ENCODE assay signal across 27 cellular contexts in genomic region chr3:45800611-45801010, GRCh38. TPM values are rescaled to one million over a fixed set of nuclear protein-coding genes. Genes with fewer than 3 reads are reported as not detected.
"Had no signal": no experiment of that assay in that cellular context is flagged by ENCODE, and none has a peak within 500 bp of the region (broad histone marks: within the 10 kb centered on the region; RNA-seq: fewer than 3 reads in every experiment).

No MANE protein-coding gene starts in this region.

- H3K27ac ChIP-seq: adrenal gland, KMS-11, RWPE1, SJSA1 had no signal

- ATAC-seq: activated CD4-positive, CD25-positive, alpha-beta regulatory T cell treated with anti-CD3 and anti-CD28 coated beads, Interleukin-2, amount 50 U/mL, for 24 hours; activated CD8-positive, alpha-beta T cell treated with anti-CD3 and anti-CD28 coated beads for 36 hours; Panc1; SK-N-SH treated with all-trans-retinoic acid at 6 μM for 48 hours had no signal

- DNase-seq: activated CD4-positive, alpha-beta T cell treated with anti-CD3 and anti-CD28 coated beads for 4 hours; activated CD8-positive, alpha-beta memory T cell treated with anti-CD3 and anti-CD28 coated beads, Interleukin-2, amount 50 U/mL, for 4 hours; activated CD8-positive, alpha-beta T cell treated with anti-CD3 and anti-CD28 coated beads for 36 hours; activated naive CD4-positive, alpha-beta T cell treated with anti-CD3 and anti-CD28 coated beads, Interleukin-2, amount 50 U/mL, for 16 hours; activated naive CD8-positive, alpha-beta T cell treated with anti-CD3 and anti-CD28 coated beads, Interleukin-2, amount 10 ng/mL, durations not matched to agents 7 days and 5 days; adrenal gland; anterior cingulate cortex; MG63; MV-4-11; NCI-H1092 treated with DMSO at 0.1 percent for 48 hours; NCI-H1417 treated with DMSO at 0.1 percent for 48 hours; NCI-H1694; NCI-H2029; NCI-H510A treated with DMSO at 0.1 percent for 48 hours; NCI-H69; NK-92 treated with Interleukin-12 subunit alpha and Interleukin-12 subunit beta, amount 100 ng/mL, for 24 hours; OCI-M1; SHP77; SW 1271 had no signal

- H3K9me3 ChIP-seq: adrenal gland, MG63, SJSA1 had no signal

- H3K9me3 Mint-ChIP-seq: activated CD8-positive, alpha-beta T cell treated with anti-CD3 and anti-CD28 coated beads for 36 hours; activated naive CD8-positive, alpha-beta T cell treated with anti-CD3 and anti-CD28 coated beads, Interleukin-2, amount 10 ng/mL, durations not matched to agents 7 days and 5 days; T-helper 2 cell treated with Interferon-gamma antibody and Interleukin-4, amounts not matched to agents 5 μg/mL and 100 μg/mL, for 36 hours had no signal

- H3K4me3 Mint-ChIP-seq: activated CD8-positive, alpha-beta T cell treated with anti-CD3 and anti-CD28 coated beads for 36 hours; activated naive CD8-positive, alpha-beta T cell treated with anti-CD3 and anti-CD28 coated beads, Interleukin-2, amount 10 ng/mL, durations not matched to agents 7 days and 5 days; T-helper 2 cell treated with Interferon-gamma antibody and Interleukin-4, amounts not matched to agents 5 μg/mL and 100 μg/mL, for 36 hours had no signal

- H3K36me3 ChIP-seq: adrenal gland, MG63, SJSA1 had no signal

- H3K4me3 ChIP-seq: adrenal gland, MG63, SJSA1 had no signal

- H3K36me3 Mint-ChIP-seq: activated naive CD8-positive, alpha-beta T cell treated with anti-CD3 and anti-CD28 coated beads, Interleukin-2, amount 10 ng/mL, durations not matched to agents 7 days and 5 days had no signal

RNA-seq across cellular contexts. Expression of gene SLC6A20, which starts 4.3 kb away (rescaled TPM):
- total RNA-seq: activated CD8-positive, alpha-beta T cell treated with anti-CD3 and anti-CD28 coated beads for 36 hours; activated naive CD8-positive, alpha-beta T cell treated with anti-CD3 and anti-CD28 coated beads, Interleukin-2, amount 10 ng/mL, durations not matched to agents 7 days and 5 days; T-helper 1 cell treated with Interleukin-12 subunit alpha and Interleukin-12 subunit beta and Interleukin-4 antibody, amounts not matched to agents 30 ng/mL and 1 ng/mL, for 36 hours had no signal
